20 cellular contexts compared by ENCODE assay signal in genomic region chr22:45987462-45987861, GRCh38. TPM values are rescaled to one million over a fixed set of nuclear protein-coding genes. Genes with fewer than 3 reads are reported as not detected.
A peak's percentile ranks its signal among the peaks of the same experiment; 100 is the strongest.
DNase-seq lines count a peak whose midpoint lies in the region; ATAC-seq, FAIRE-seq and TF ChIP-seq lines count a peak whose summit lies in the region.
"Had no signal": no experiment of that assay in that cellular context is flagged by ENCODE, and none has a peak within 500 bp of the region (broad histone marks: within the 10 kb centered on the region; RNA-seq: fewer than 3 reads in every experiment).

No MANE protein-coding gene starts in this region.

- no TSS peak for BruUV-seq in HCT116 (replicated peaks; lab: Mats Ljungman, UMichigan)

- H3K79me1 ChIP-seq in H1 (ENCODE audit: low read depth, low read length): no peaks in the 10 kb centered on the region
- no peaks in the 10 kb centered on the region for H3K79me1 ChIP-seq in mesendoderm (ENCODE audit: low read length)

- FAIRE-seq in H1 (lab: Jason Lieb, UNC) (no peak), frontal cortex (lab: Jason Lieb, UNC) (no peak)
- FAIRE-seq: GM12891 had no signal

- no peak overlapping the region for H2BK12ac ChIP-seq in H1 (ENCODE audit: low read depth, low read length)

- H2BK120ac ChIP-seq in H1 (replicated peaks; ENCODE audit: low read depth, low read length) (no peak overlapping the region), mesendoderm (ENCODE audit: low read depth, low read length) (no peak overlapping the region)

- no peak for TF ChIP-seq POLR2A in HCT116 (IDR thresholded peaks at IDR 0.05; ENCODE audit: borderline replicate concordance, extremely low read depth, insufficient read depth, insufficient read length)
- TF ChIP-seq POLR2A in H1 (IDR thresholded peaks at IDR 0.05; ENCODE audit: control extremely low read depth in 1 of 2, low read depth in 2 of 2, low read length in 2 of 2): no peak
- no peak for TF ChIP-seq POLR2A in stomach (IDR thresholded peaks at IDR 0.05)

- no peak overlapping the region for H2BK20ac ChIP-seq in H1 (ENCODE audit: low read length)

- H3K56ac ChIP-seq in H1 (replicated peaks; ENCODE audit: insufficient read length, low read depth, low read length): no peak overlapping the region
- H3K56ac ChIP-seq in mesendoderm (ENCODE audit: low read length): no peak overlapping the region

- H3K4me3 ChIP-seq in HCT116 (replicated peaks in 1 of 2; ENCODE audit: low read depth in 1 of 2, low read length in 2 of 2): no peak overlapping the region
- no peak overlapping the region for H3K4me3 ChIP-seq in H1 (ENCODE audit: extremely low read depth in 1 of 4, insufficient read depth in 2 of 4, low read depth in 3 of 4, low read length in 4 of 4)
- H3K4me3 ChIP-seq in mesendoderm (ENCODE audit: low read length): no peak overlapping the region
- H3K4me3 ChIP-seq in brain microvascular endothelial cell (ENCODE audit: low read depth, low read length): no peak overlapping the region
- no peak overlapping the region for H3K4me3 ChIP-seq in stomach
- H3K4me3 ChIP-seq: GM23248 had no signal

- RAD21 ChIA-PET in HCT116 (lab: Charles Lee; ENCODE audit: low non-redundant PET in 1 of 2, low total read pairs in 2 of 2, uncharacterized antibody in 2 of 2, unreplicated experiment in 2 of 2): no interaction called here

- intact Hi-C loops in HCT116 (cut with micrococcal nuclease): no loop called here
- intact Hi-C loops in stomach (cut with DNase I; ENCODE audit: low total_unique reads): no loop called here

- no peak overlapping the region for H3K9ac ChIP-seq in HCT116 (ENCODE audit: low read length)
- no peak overlapping the region for H3K9ac ChIP-seq in H1 (replicated peaks in 1 of 4; ENCODE audit: extremely low read depth in 1 of 4, low read depth in 3 of 4, low read length in 3 of 4)
- no peak overlapping the region for H3K9ac ChIP-seq in mesendoderm (ENCODE audit: low read length)
- H3K9ac ChIP-seq: GM23248 had no signal

- TF ChIP-seq CTCF in HCT116 (IDR thresholded peaks at IDR 0.05 in 2 of 3, conservative IDR thresholded peaks at IDR 0.05 in 1 of 3; ENCODE audit: borderline replicate concordance in 1 of 3, insufficient read depth in 1 of 3, low read depth in 2 of 3, low read length in 2 of 3) (no peak), H1 (IDR thresholded peaks at IDR 0.05; ENCODE audit: control extremely low read depth in 1 of 3, insufficient read depth in 1 of 3, low read depth in 1 of 3, low read length in 3 of 3) (no peak), brain microvascular endothelial cell (IDR thresholded peaks at IDR 0.05; ENCODE audit: low read depth, low read length, missing control alignments) (no peak), stomach (IDR thresholded peaks at IDR 0.05) (no peak)

- TF ChIP-seq RAD21 in HCT116 (IDR thresholded peaks at IDR 0.05; ENCODE audit: low read depth) (no peak), H1 (IDR thresholded peaks at IDR 0.05 in 1 of 2, conservative IDR thresholded peaks at IDR 0.05 in 1 of 2; ENCODE audit: low read depth in 2 of 2, low read length in 2 of 2) (no peak)

- H3K14ac ChIP-seq in H1 (ENCODE audit: insufficient read length): no peak overlapping the region

- H2AFZ ChIP-seq in HCT116 (ENCODE audit: low read depth, low read length, poor library complexity, severe bottlenecking) (no peak overlapping the region), H1 (ENCODE audit: low read length) (0 out of 2 replicates have a peak overlapping the region, but pooled peaks have one; percentile 11)
- H2AFZ ChIP-seq: GM23248 had no signal

- no peak overlapping the region for H4K91ac ChIP-seq in H1 (replicated peaks; ENCODE audit: insufficient read length, low read length)

- H3K27me3 ChIP-seq in HCT116 (ENCODE audit: insufficient read depth, low read length) (no peaks in the 10 kb centered on the region), H1 (replicated peaks in 1 of 4; ENCODE audit: control insufficient read depth in 3 of 4, extremely low read depth in 1 of 4, insufficient read depth in 3 of 4, low read length in 3 of 4) (peaks cover 0 to 5% (median 0%) of the 10 kb centered on the region in 4 experiments; a peak in 3 of 7 replicates), mesendoderm (ENCODE audit: insufficient read depth, low read length, poor library complexity) (no peaks in the 10 kb centered on the region), brain microvascular endothelial cell (replicated peaks) (no peaks in the 10 kb centered on the region), stomach (no peaks in the 10 kb centered on the region)

- no peak overlapping the region for H2BK5ac ChIP-seq in H1 (ENCODE audit: low read depth, low read length)
- H2BK5ac ChIP-seq in mesendoderm (ENCODE audit: low read length): no peak overlapping the region

- CTCF ChIA-PET in HCT116 (lab: Charles Lee) (interaction anchor here (1.6 kb wide), 1 partner anchor 128 kb away, joined by 4 read pairs; no protein-coding TSS in a partner anchor), H1 (lab: Charles Lee; ENCODE audit: partially characterized antibody) (interaction anchor here (0.7 to 3.0 kb wide), 10 partner anchors 7 to 410 kb away, joined by 3 to 11 read pairs (median 4); no protein-coding TSS in a partner anchor)

- in situ Hi-C loops in brain microvascular endothelial cell (cut with HindIII; ENCODE audit: low pct_ligation_motif_present, low sequenced_read_pairs): no loop called here

- H3K79me2 ChIP-seq in HCT116 (ENCODE audit: insufficient read depth, low read length): no peaks in the 10 kb centered on the region
- no peaks in the 10 kb centered on the region for H3K79me2 ChIP-seq in H1 (ENCODE audit: control insufficient read depth in 1 of 2, insufficient read depth in 2 of 2, low read length in 2 of 2)
- no peaks in the 10 kb centered on the region for H3K79me2 ChIP-seq in mesendoderm (ENCODE audit: control insufficient read depth, insufficient read depth, low read length)

- no peak overlapping the region; the same call in 1 of the 2 replicates for H3K18ac ChIP-seq in H1 (ENCODE audit: extremely low read depth, low read length)
- no peak overlapping the region for H3K18ac ChIP-seq in mesendoderm (ENCODE audit: low read length)

- H3K9me2 ChIP-seq in HCT116 (ENCODE audit: insufficient read depth): no peaks in the 10 kb centered on the region

- H3K23me2 ChIP-seq in H1 (ENCODE audit: low read depth, low read length): peaks cover 4% of the 10 kb centered on the region; the same call in 1 of the 2 replicates

- H3K23ac ChIP-seq in H1 (ENCODE audit: insufficient read length) (no peak overlapping the region), mesendoderm (ENCODE audit: low read length) (no peak overlapping the region)

- WGBS in H1 (ENCODE audit: extremely low coverage in 1 of 2, insufficient coverage in 1 of 2, insufficient read length in 1 of 2, insufficient replicate concordance in 2 of 2, low coverage in 1 of 2, low lambda C conversion rate in 2 of 2, missing lambda C conversion rate in 1 of 2), 2 experiments: 68% methylated on average over 3 of the region's 3 CpGs; no CpG with 5 or more reads in 1 of the 2 experiments
- WGBS in mesendoderm (ENCODE audit: extremely low coverage, insufficient coverage, low lambda C conversion rate): no CpG with 5 or more reads among the region's 3 CpGs
- WGBS in stomach, 5 donors: 71 to 92% (median 83%) methylated on average over 1 to 3 of the region's 3 CpGs

- TF ChIP-seq EP300 in H1 (IDR thresholded peaks at IDR 0.05; ENCODE audit: borderline replicate concordance in 1 of 2, low read depth in 2 of 2, low read length in 2 of 2) (no peak), stomach (IDR thresholded peaks at IDR 0.05) (no peak)

- no peak overlapping the region for H3K4ac ChIP-seq in H1 (replicated peaks; ENCODE audit: insufficient read length, low read depth, low read length)
- no peak overlapping the region for H3K4ac ChIP-seq in mesendoderm (ENCODE audit: low read depth, low read length)

- no peak overlapping the region for H4K8ac ChIP-seq in H1 (ENCODE audit: extremely low read depth, insufficient read depth, low read length)
- no peak overlapping the region for H4K8ac ChIP-seq in mesendoderm (ENCODE audit: low read depth, low read length)

- no peaks in the 10 kb centered on the region for H3K4me1 ChIP-seq in HCT116 (ENCODE audit: control insufficient read depth in 1 of 2, insufficient read depth in 2 of 2, low read length in 2 of 2)
- peaks cover 0 to 3% (median 1%) of the 10 kb centered on the region in 4 experiments; a peak in 2 of 7 replicates for H3K4me1 ChIP-seq in H1 (replicated peaks in 1 of 4; ENCODE audit: control insufficient read depth in 3 of 4, insufficient read depth in 4 of 4, low read length in 3 of 4)
- H3K4me1 ChIP-seq in mesendoderm (ENCODE audit: control insufficient read depth, low read depth, low read length): no peaks in the 10 kb centered on the region
- no peaks in the 10 kb centered on the region for H3K4me1 ChIP-seq in stomach

- POLR2A ChIA-PET in HCT116 (lab: Charles Lee) (no interaction called here), H1 (lab: Charles Lee; ENCODE audit: partially characterized antibody) (interaction anchor here (0.6 kb wide), 1 partner anchor 268 kb away, joined by 3 read pairs; no protein-coding TSS in a partner anchor)

- H3K27ac ChIP-seq in HCT116 (ENCODE audit: low read depth, low read length): no peak overlapping the region
- H3K27ac ChIP-seq in H1 (ENCODE audit: low read depth, low read length): no peak overlapping the region
- H3K27ac ChIP-seq in mesendoderm (ENCODE audit: low read depth, low read length): no peak overlapping the region
- H3K27ac ChIP-seq in brain microvascular endothelial cell: no peak overlapping the region
- H3K27ac ChIP-seq in stomach: no peak overlapping the region
- H3K27ac ChIP-seq: GM23248 had no signal

- H4K20me1 ChIP-seq in HCT116 (ENCODE audit: insufficient read depth): no peaks in the 10 kb centered on the region
- H4K20me1 ChIP-seq in H1 (replicated peaks in 1 of 2; ENCODE audit: control insufficient read depth in 1 of 2, insufficient read depth in 2 of 2, low read length in 2 of 2): no peaks in the 10 kb centered on the region

- DNase-seq in HCT116 (ENCODE audit: low read depth, low spot score) (no peak), H1 (ENCODE audit: low read depth in 1 of 2, low spot score in 2 of 2) (no peak), mesendoderm (peak; percentile 64), brain microvascular endothelial cell (no peak), frontal cortex (ENCODE audit: low spot score in 2 of 2) (no peak), stomach (no peak)
- DNase-seq: C1 segment of cervical spinal cord; Calu3; CD4-positive, alpha-beta memory T cell; COR-L47; DMS53; DMS79 treated with DMSO at 0.1 percent for 48 hours; GF-D8; GM23248; HFFc6 had no signal

- H2AK5ac ChIP-seq in H1 (ENCODE audit: low read depth, low read length): no peak overlapping the region
- H2AK5ac ChIP-seq in mesendoderm (ENCODE audit: low read length): no peak overlapping the region

- H3K9me3 ChIP-seq in HCT116 (ENCODE audit: control insufficient read depth in 1 of 2, insufficient read depth in 1 of 2, low read depth in 1 of 2, low read length in 2 of 2) (no peaks in the 10 kb centered on the region), H1 (ENCODE audit: insufficient read depth in 2 of 2, low read depth in 1 of 2, low read length in 1 of 2) (no peaks in the 10 kb centered on the region), stomach (peaks cover 0 to 15% (median 10%) of the 10 kb centered on the region in 4 donors)

- ATAC-seq in HCT116: peak; percentile 13; the same call in 1 of the 2 replicates
- ATAC-seq in GM18498 (IDR thresholded peaks at IDR 0.05; ENCODE audit: unreplicated experiment): no peak

- H3K36me3 ChIP-seq in HCT116 (ENCODE audit: control insufficient read depth in 1 of 2, insufficient read depth in 2 of 2, low read length in 2 of 2) (no peaks in the 10 kb centered on the region), H1 (ENCODE audit: control insufficient read depth in 2 of 4, insufficient read depth in 4 of 4, low read length in 3 of 4) (no peaks in the 10 kb centered on the region), mesendoderm (ENCODE audit: control insufficient read depth, insufficient read depth, low read length) (no peaks in the 10 kb centered on the region), brain microvascular endothelial cell (replicated peaks) (no peaks in the 10 kb centered on the region), stomach (no peaks in the 10 kb centered on the region)

- H4K5ac ChIP-seq in H1 (ENCODE audit: insufficient read length, low read depth, low read length) (peak overlapping the region; percentile 34), mesendoderm (ENCODE audit: low read length) (no peak overlapping the region)

- H2BK15ac ChIP-seq in H1 (ENCODE audit: low read length) (no peak overlapping the region), mesendoderm (replicated peaks; ENCODE audit: low read depth) (no peak overlapping the region)

- H3K4me2 ChIP-seq in HCT116 (ENCODE audit: low read length) (no peak overlapping the region), H1 (ENCODE audit: insufficient read depth in 1 of 2, low read depth in 2 of 2, low read length in 2 of 2) (no peak overlapping the region), mesendoderm (ENCODE audit: low read length) (no peak overlapping the region)

RNA-seq across cellular contexts. Expression of gene WNT7B, which starts 10.5 kb away (rescaled TPM):
- total RNA-seq in HCT116 (2021; ENCODE audit: unreplicated experiment): 10.5 TPM
- 12.9 and 15.2 TPM in 2 replicates for polyA plus RNA-seq in HCT116 (2012)
- total RNA-seq in H1 (2021; fragmentation: NEBNext Ultra II Directional; extraction: Animal tissue kit (Norgen Biotek cat#: 25700)): 0.13 and 0.24 TPM in 2 replicates
- 0.14 and 0.24 TPM in 2 replicates for polyA plus RNA-seq in H1 (2011; rRNA removed)
- 0.12 TPM for polyA plus RNA-seq in H1 (2011; cell fraction: cytosol; rRNA removed)
- 0.27 TPM for polyA plus RNA-seq in H1 (2011; cell fraction: nucleus; rRNA removed)
- polyA plus RNA-seq in H1 (2012, experiment 1 of 2): 0.14 to 0.46 TPM (median 0.23 TPM) in 4 replicates
- 0.29 TPM for polyA plus RNA-seq in H1 (2012, experiment 2 of 2)
- 0.08 TPM for polyA plus RNA-seq in H1 (2013, experiment 1 of 2)
- polyA plus RNA-seq in H1 (2013, experiment 2 of 2): 0.13 TPM
- polyA minus RNA-seq in H1 (2011; rRNA and poly(A)+ RNA removed): 0.16 and 0.17 TPM in 2 replicates
- polyA minus RNA-seq in H1 (2011; cell fraction: cytosol; rRNA and poly(A)+ RNA removed): not detected
- 0.30 TPM for polyA minus RNA-seq in H1 (2011; cell fraction: nucleus; rRNA and poly(A)+ RNA removed)
- polyA plus RNA-seq in mesendoderm (2013, experiment 1 of 2): not detected
- 0.03 TPM for polyA plus RNA-seq in mesendoderm (2013, experiment 2 of 2)
- total RNA-seq in frontal cortex: 1.2 TPM
- total RNA-seq in stomach: not detected
- 1 to 10 TPM in 1 of 3 donors, under 1 TPM in 1, not detected in 1; 0.06 to 2.0 TPM for polyA plus RNA-seq in stomach
- total RNA-seq: A673; CD4-positive, alpha-beta memory T cell; G401; GM23248 had no signal
- polyA plus RNA-seq: BJ; CD4-positive, alpha-beta memory T cell; GM23248 had no signal
